Comparison of ENCODE assay signal across 25 cellular contexts in the genomic region with DNA sequence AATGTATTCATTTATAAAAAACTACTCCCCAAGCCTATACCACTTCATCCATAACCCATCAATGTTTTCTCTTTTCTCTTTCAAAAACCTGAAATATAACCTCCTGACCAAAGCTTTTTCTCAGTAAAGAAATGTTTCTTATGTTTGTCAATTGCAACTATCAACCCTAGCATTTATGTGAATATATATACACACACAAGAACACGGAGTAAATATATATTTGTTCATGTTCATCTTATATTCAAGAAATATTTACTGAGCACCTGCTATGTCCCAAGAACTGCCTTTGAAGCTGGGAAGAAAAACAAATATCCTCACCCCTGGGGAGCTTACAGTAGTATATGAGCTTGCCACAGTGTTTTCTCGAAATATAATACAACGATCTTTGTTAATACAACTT. TPM values are rescaled to one million over a fixed set of nuclear protein-coding genes. Genes with fewer than 3 reads are reported as not detected.
"Had no signal": no experiment of that assay in that cellular context is flagged by ENCODE, and none has a peak within 500 bp of the region (broad histone marks: within the 10 kb centered on the region; RNA-seq: fewer than 3 reads in every experiment).

No MANE protein-coding gene starts in this region.

- H3K27me3 Mint-ChIP-seq: stimulated activated naive B cell treated with anti-CD40 and anti-IgM and Interleukin-4, amounts not matched to agents 10 μg/mL and 1 μg/mL and 100 μg/mL, for 72 hours had no signal

- FAIRE-seq: endometrium, frontal cortex had no signal

- ATAC-seq: esophagus mucosa; heart left ventricle; left colon; left ventricle myocardium superior; psoas muscle; right lobe of liver; stimulated activated naive B cell treated with anti-CD40 and anti-IgM and Interleukin-4, amounts not matched to agents 10 μg/mL and 1 μg/mL and 100 μg/mL, for 72 hours had no signal

- H3K27ac Mint-ChIP-seq: nephron progenitor cell; stimulated activated naive B cell treated with anti-CD40 and anti-IgM and Interleukin-4, amounts not matched to agents 10 μg/mL and 1 μg/mL and 100 μg/mL, for 72 hours had no signal

- H3K4me3 Mint-ChIP-seq: nephron progenitor cell; stimulated activated naive B cell treated with anti-CD40 and anti-IgM and Interleukin-4, amounts not matched to agents 10 μg/mL and 1 μg/mL and 100 μg/mL, for 72 hours had no signal

- H3K27me3 ChIP-seq: heart left ventricle, neutrophil, right lobe of liver, stomach, transverse colon had no signal

- H3K27ac ChIP-seq: heart left ventricle, neutrophil, psoas muscle, right lobe of liver, stomach, thoracic aorta, transverse colon had no signal

- H3K9me3 ChIP-seq: heart left ventricle, neutrophil, psoas muscle, right lobe of liver, stomach, thoracic aorta, transverse colon had no signal

- H3K4me3 ChIP-seq: heart left ventricle, lung, psoas muscle, right lobe of liver, stomach, thoracic aorta, transverse colon had no signal

- H3K36me3 ChIP-seq: heart left ventricle, neutrophil, right lobe of liver, stomach, thoracic aorta, transverse colon had no signal

- DNase-seq: cortex of kidney; effector memory CD4-positive, alpha-beta T cell; heart left ventricle; hippocampal formation; left colon; left ventricle myocardium superior; mesenchymal stem cell; midbrain; nephron progenitor cell; psoas muscle; retina; right lobe of liver; stimulated activated CD4-positive, alpha-beta T cell treated with anti-CD3 and anti-CD28 coated beads, Interleukin-4, amount 100 ng/mL, for 4 hours; stimulated activated naive B cell treated with anti-CD40 and anti-IgM and Interleukin-4, amounts not matched to agents 10 μg/mL and 1 μg/mL and 100 μg/mL, for 72 hours; stomach; substantia nigra; transverse colon had no signal

RNA-seq across cellular contexts. Expression of a gene that starts 46.2 kb away (rescaled TPM):
- total RNA-seq: esophagus mucosa, left colon, osteoblast, stomach, ureter had no signal
